13 cellular contexts compared by ENCODE assay signal in genomic region chr22:50626314-50626855, GRCh38. TPM values are rescaled to one million over a fixed set of nuclear protein-coding genes. Genes with fewer than 3 reads are reported as not detected.
DNase-seq lines count a peak whose midpoint lies in the region; ATAC-seq, FAIRE-seq and TF ChIP-seq lines count a peak whose summit lies in the region.
"Had no signal": no experiment of that assay in that cellular context is flagged by ENCODE, and none has a peak within 500 bp of the region (broad histone marks: within the 10 kb centered on the region; RNA-seq: fewer than 3 reads in every experiment).

No MANE protein-coding gene starts in this region.

- no peak for ATAC-seq in CD4-positive, CD25-positive, alpha-beta regulatory T cell (ENCODE audit: low read depth in 2 of 2)

- H2AK5ac ChIP-seq in H9 (ENCODE audit: insufficient read length, low read length), result no peak overlapping the region

- H3K79me2 ChIP-seq in H9 (ENCODE audit: insufficient read depth, low read length) (no peaks in the 10 kb centered on the region), astrocyte (ENCODE audit: insufficient read depth, low read length) (no peaks in the 10 kb centered on the region)

- H3T11ph ChIP-seq in H9 (ENCODE audit: low read length), result no peak overlapping the region

- no peak overlapping the region for H2BK20ac ChIP-seq in H9 (ENCODE audit: low read depth, low read length, poor library complexity, severe bottlenecking)

- FAIRE-seq in astrocyte (lab: Jason Lieb, UNC), result no peak
- FAIRE-seq: colon, frontal cortex had no signal

- H3K27ac Mint-ChIP-seq in CD4-positive, CD25-positive, alpha-beta regulatory T cell, result peak overlapping the region in 1 of 3 donors; percentile 86
- H3K27ac Mint-ChIP-seq in H9 (no peak overlapping the region), astrocyte (ENCODE audit: unreplicated experiment) (no peak overlapping the region), nephron (no peak overlapping the region)

- intact Hi-C loops in colonic mucosa (cut with DNase I), result no loop called here

- peaks cover 2% of the 10 kb centered on the region for H4K20me1 ChIP-seq in H9 (ENCODE audit: control insufficient read depth, insufficient read depth, insufficient read length)
- H4K20me1 ChIP-seq in astrocyte (ENCODE audit: insufficient read depth, low read length), result peaks cover 2% of the 10 kb centered on the region

- H3K18ac ChIP-seq in H9 (ENCODE audit: insufficient read length, low read depth, low read length), result no peak overlapping the region

- H3K4me1 Mint-ChIP-seq in CD4-positive, CD25-positive, alpha-beta regulatory T cell, result peaks cover 0 to 49% (median 21%) of the 10 kb centered on the region in 4 donors
- peaks cover 15 to 21% of the 10 kb centered on the region in 2 experiments for H3K4me1 Mint-ChIP-seq in H9
- peaks cover 10% of the 10 kb centered on the region for H3K4me1 Mint-ChIP-seq in astrocyte (ENCODE audit: low read depth, unreplicated experiment)
- peaks cover 28% of the 10 kb centered on the region for H3K4me1 Mint-ChIP-seq in nephron

- H3K56ac ChIP-seq in H9 (ENCODE audit: insufficient read length, low read depth, low read length), result no peak overlapping the region

- no peak overlapping the region for H2BK5ac ChIP-seq in H9 (ENCODE audit: insufficient read length, low read length)

- H3K9me3 Mint-ChIP-seq in CD4-positive, CD25-positive, alpha-beta regulatory T cell, result peaks cover 0 to 2% (median 0%) of the 10 kb centered on the region in 7 donors
- H3K9me3 Mint-ChIP-seq in H9 (no peaks in the 10 kb centered on the region), astrocyte (ENCODE audit: unreplicated experiment) (no peaks in the 10 kb centered on the region), nephron (no peaks in the 10 kb centered on the region)

- H3K23me2 ChIP-seq in H9 (ENCODE audit: insufficient read length, low read depth, low read length, poor library complexity, severe bottlenecking), result peaks cover 18% of the 10 kb centered on the region

- no peaks in the 10 kb centered on the region for H3K79me1 ChIP-seq in H9 (ENCODE audit: insufficient read depth, low read depth, low read length, poor library complexity, severe bottlenecking)

- no peak overlapping the region for H2BK15ac ChIP-seq in H9 (ENCODE audit: low read depth, low read length)

- no peak overlapping the region for H3K23ac ChIP-seq in H9 (ENCODE audit: insufficient read length, low read depth, low read length)

- H3K4me2 ChIP-seq in H9 (ENCODE audit: insufficient read depth, insufficient read length, low read length) (no peak overlapping the region), astrocyte (ENCODE audit: low read length) (no peak overlapping the region)

- H2AFZ ChIP-seq in H9 (ENCODE audit: low read length) (no peak overlapping the region), astrocyte (ENCODE audit: low read depth, low read length) (no peak overlapping the region)

- no peak overlapping the region for H2BK120ac ChIP-seq in H9 (ENCODE audit: low read depth, low read length, poor library complexity, severe bottlenecking)

- H3K27ac ChIP-seq in CD4-positive, CD25-positive, alpha-beta regulatory T cell (ENCODE audit: insufficient read depth, low read length, poor library complexity, severe bottlenecking), result no peak overlapping the region
- H3K27ac ChIP-seq in H9 (ENCODE audit: insufficient read length, low read depth, low read length) (no peak overlapping the region), astrocyte (ENCODE audit: low read depth, low read length) (no peak overlapping the region), colonic mucosa (no peak overlapping the region)

- no peak overlapping the region for H4K8ac ChIP-seq in H9 (replicated peaks; ENCODE audit: insufficient read length, low read depth, low read length)

- no peak for DNase-seq in CD4-positive, CD25-positive, alpha-beta regulatory T cell
- peak; percentile 17 for DNase-seq in H9
- DNase-seq in astrocyte (ENCODE audit: low read depth), result no peak
- DNase-seq in colonic mucosa, result no peak
- DNase-seq in foreskin melanocyte, result no peak
- no peak for DNase-seq in COLO829 (ENCODE audit: low spot score)
- DNase-seq in NCI-H510A treated with DMSO at 0.1 percent for 48 hours (lab: John Stamatoyannopoulos, UW), result no peak
- DNase-seq: NCI-H1105, NCI-H774 had no signal

- H3K4ac ChIP-seq in H9 (ENCODE audit: low read depth, low read length), result no peak overlapping the region

- no peaks in the 10 kb centered on the region for H3K27me3 ChIP-seq in CD4-positive, CD25-positive, alpha-beta regulatory T cell (ENCODE audit: control insufficient read depth, insufficient read depth, low read length)
- peaks cover 7% of the 10 kb centered on the region; the same call in 1 of the 2 replicates for H3K27me3 ChIP-seq in H9 (ENCODE audit: insufficient read depth, low read length)
- peaks cover 5% of the 10 kb centered on the region for H3K27me3 ChIP-seq in astrocyte (ENCODE audit: insufficient read depth, low read length)
- no peaks in the 10 kb centered on the region for H3K27me3 ChIP-seq in colonic mucosa
- H3K27me3 ChIP-seq: upper lobe of left lung had no signal

- H3K9ac ChIP-seq in H9 (ENCODE audit: extremely low read depth, insufficient read length, low read length), result no peak overlapping the region
- H3K9ac ChIP-seq in astrocyte (ENCODE audit: low read length), result no peak overlapping the region
- no peak overlapping the region for H3K9ac ChIP-seq in colonic mucosa (ENCODE audit: low read depth in 2 of 2, low read length in 2 of 2)

- peaks cover 4% of the 10 kb centered on the region for H3K36me3 Mint-ChIP-seq in CD4-positive, CD25-positive, alpha-beta regulatory T cell
- H3K36me3 Mint-ChIP-seq in H9 (ENCODE audit: insufficient read depth in 1 of 3, low read depth in 3 of 3), result peaks cover 0 to 3% (median 0%) of the 10 kb centered on the region in 3 experiments; a peak in 2 of 7 replicates
- H3K36me3 Mint-ChIP-seq in astrocyte (ENCODE audit: low read depth, unreplicated experiment), result peaks cover 2% of the 10 kb centered on the region
- no peaks in the 10 kb centered on the region for H3K36me3 Mint-ChIP-seq in nephron (ENCODE audit: low read depth)

- WGBS in H9 (ENCODE audit: extremely low coverage, insufficient read length, low lambda C conversion rate), result no CpG with 5 or more reads among the region's 12 CpGs

- H3K9me3 ChIP-seq in CD4-positive, CD25-positive, alpha-beta regulatory T cell (ENCODE audit: control insufficient read depth in 2 of 2, low read length in 2 of 2), result no peaks in the 10 kb centered on the region
- H3K9me3 ChIP-seq in H9 (ENCODE audit: control insufficient read depth, low read depth, low read length), result no peaks in the 10 kb centered on the region
- H3K9me3 ChIP-seq in astrocyte (ENCODE audit: insufficient read depth, low read depth, low read length), result no peaks in the 10 kb centered on the region
- H3K9me3 ChIP-seq in colonic mucosa, result no peaks in the 10 kb centered on the region
- H3K9me3 ChIP-seq: upper lobe of left lung had no signal

- H3K14ac ChIP-seq in H9 (ENCODE audit: insufficient read depth, low read length), result no peak overlapping the region

- H3K36me3 ChIP-seq in CD4-positive, CD25-positive, alpha-beta regulatory T cell (ENCODE audit: control insufficient read depth, insufficient read depth, low read length), result peaks cover 2% of the 10 kb centered on the region
- H3K36me3 ChIP-seq in astrocyte (ENCODE audit: insufficient read depth, low read length) (no peaks in the 10 kb centered on the region), colonic mucosa (no peaks in the 10 kb centered on the region)

- H3K4me3 Mint-ChIP-seq in CD4-positive, CD25-positive, alpha-beta regulatory T cell, result peak overlapping the region; percentile 61 to 88 (median 72)
- peak overlapping the region; percentile 38 to 60; a peak in 4 of 5 replicates for H3K4me3 Mint-ChIP-seq in H9
- H3K4me3 Mint-ChIP-seq in astrocyte (ENCODE audit: unreplicated experiment), result peak overlapping the region; percentile 67
- peak overlapping the region; percentile 66 to 70 (median 66) for H3K4me3 Mint-ChIP-seq in nephron

- TF ChIP-seq CTCF in H9 (conservative IDR thresholded peaks at IDR 0.05) (no peak; the same call in 2 of the 3 replicates), astrocyte (IDR thresholded peaks at IDR 0.05; ENCODE audit: insufficient read depth, low read depth, low read length) (no peak), nephron (IDR thresholded peaks at IDR 0.05; ENCODE audit: unreplicated experiment in 3 of 3) (no peak), colonic mucosa (IDR thresholded peaks at IDR 0.05) (no peak)

- H3K27me3 Mint-ChIP-seq in CD4-positive, CD25-positive, alpha-beta regulatory T cell, result no peaks in the 10 kb centered on the region
- H3K27me3 Mint-ChIP-seq in H9 (ENCODE audit: low read depth) (peaks cover 27% of the 10 kb centered on the region), astrocyte (ENCODE audit: low read depth, unreplicated experiment) (no peaks in the 10 kb centered on the region), nephron (ENCODE audit: low read depth) (peaks cover 13% of the 10 kb centered on the region)

- peaks cover 46% of the 10 kb centered on the region for H3K4me1 ChIP-seq in CD4-positive, CD25-positive, alpha-beta regulatory T cell (ENCODE audit: control insufficient read depth, insufficient read depth, low read length, poor library complexity, severe bottlenecking)
- H3K4me1 ChIP-seq in H9 (ENCODE audit: insufficient read depth, low read length) (peaks cover 9% of the 10 kb centered on the region), astrocyte (ENCODE audit: insufficient read depth, low read length) (peaks cover 13% of the 10 kb centered on the region), colonic mucosa (peaks cover 8% of the 10 kb centered on the region)

- H3K4me3 ChIP-seq in CD4-positive, CD25-positive, alpha-beta regulatory T cell (ENCODE audit: low read depth, low read length), result no peak overlapping the region
- no peak overlapping the region for H3K4me3 ChIP-seq in astrocyte (ENCODE audit: insufficient read depth, low read depth, low read length)
- no peak overlapping the region for H3K4me3 ChIP-seq in colonic mucosa

- no peak overlapping the region for H4K5ac ChIP-seq in H9 (ENCODE audit: insufficient read length, low read depth, low read length)

- no peak overlapping the region for H2BK12ac ChIP-seq in H9 (ENCODE audit: insufficient read length, low read depth, low read length)

- no peak overlapping the region for H4K91ac ChIP-seq in H9 (ENCODE audit: insufficient read length, low read depth, low read length)

RNA-seq across cellular contexts. Expression of gene ARSA, which starts 1.6 kb away (rescaled TPM):
- total RNA-seq in CD4-positive, CD25-positive, alpha-beta regulatory T cell, result 81.3 TPM
- polyA plus RNA-seq in CD4-positive, CD25-positive, alpha-beta regulatory T cell, result 10 to 100 TPM in 3 of 4 donors, 1 to 10 TPM in 1; 8.0 to 11.3 (median 10.5) TPM
- total RNA-seq in H9 (2021) (10.3 and 11.0 TPM in 2 replicates), astrocyte (25.5 and 34.7 TPM in 2 replicates), colonic mucosa (10 to 100 TPM; 40.6 to 61.0 TPM)

RNA-seq across cellular contexts. Expression of gene MAPK8IP2, which starts 25.8 kb away (rescaled TPM):
- total RNA-seq in CD4-positive, CD25-positive, alpha-beta regulatory T cell, result 0.30 TPM
- polyA plus RNA-seq in CD4-positive, CD25-positive, alpha-beta regulatory T cell, result not detected
- total RNA-seq in H9 (2021) (5.7 and 5.9 TPM in 2 replicates), astrocyte (4.7 and 5.9 TPM in 2 replicates), colonic mucosa (1 to 10 TPM; 1.2 to 1.4 TPM)

RNA-seq across cellular contexts. Expression of gene CHKB, which starts 43.7 kb away (rescaled TPM):
- total RNA-seq in CD4-positive, CD25-positive, alpha-beta regulatory T cell, result 162 TPM
- 10 to 100 TPM; 39.8 to 51.7 (median 43.4) TPM for polyA plus RNA-seq in CD4-positive, CD25-positive, alpha-beta regulatory T cell
- total RNA-seq in H9 (2021) (64.1 and 64.9 TPM in 2 replicates), astrocyte (36.1 and 40.7 TPM in 2 replicates), colonic mucosa (10 to 100 TPM; 52.6 to 89.7 TPM)

RNA-seq across cellular contexts. Expression of gene SHANK3, which starts 46.2 kb away (rescaled TPM):
- 0.67 TPM for total RNA-seq in CD4-positive, CD25-positive, alpha-beta regulatory T cell
- not detected for polyA plus RNA-seq in CD4-positive, CD25-positive, alpha-beta regulatory T cell
- total RNA-seq in H9 (2021) (8.4 and 8.7 TPM in 2 replicates), astrocyte (10.1 and 10.6 TPM in 2 replicates), colonic mucosa (1 to 10 TPM; 3.6 to 4.3 TPM)

RNA-seq across cellular contexts. Expression of gene CPT1B, which starts 48.2 kb away (rescaled TPM):
- 71.8 TPM for total RNA-seq in CD4-positive, CD25-positive, alpha-beta regulatory T cell
- polyA plus RNA-seq in CD4-positive, CD25-positive, alpha-beta regulatory T cell, result under 1 TPM in 3 of 4 donors, not detected in 1; 0.25 to 0.76 (median 0.27) TPM
- total RNA-seq in H9 (2021) (65.7 and 68.3 TPM in 2 replicates), astrocyte (26.0 and 32.7 TPM in 2 replicates), colonic mucosa (10 to 100 TPM; 20.1 to 21.7 TPM)
